8 cellular contexts compared by ENCODE assay signal in the genomic region with DNA sequence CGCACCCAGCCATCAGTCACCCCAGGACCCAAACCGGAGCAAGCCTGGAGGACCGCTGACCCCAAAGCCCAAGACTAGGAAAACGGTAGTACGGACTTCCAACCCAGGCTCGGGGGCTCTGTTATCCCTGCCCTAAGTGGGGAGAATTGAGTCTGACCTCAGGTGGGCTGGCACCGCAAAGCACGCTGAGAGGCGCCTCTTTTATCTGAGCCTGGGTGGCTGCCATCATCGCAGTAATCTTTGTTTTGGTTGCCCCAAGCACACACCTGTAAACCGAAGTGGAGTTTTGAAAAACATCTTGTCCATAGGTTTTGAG. TPM values are rescaled to one million over a fixed set of nuclear protein-coding genes. Genes with fewer than 3 reads are reported as not detected.
DNase-seq lines count a peak whose midpoint lies in the region; ATAC-seq and TF ChIP-seq lines count a peak whose summit lies in the region.

No MANE protein-coding gene starts in this region.

- H3K36me3 Mint-ChIP-seq in T-cell (no peaks in the 10 kb centered on the region), glutamatergic neuron (ENCODE audit: unreplicated experiment) (no peaks in the 10 kb centered on the region)

- ATAC-seq in GM19351 (IDR thresholded peaks at IDR 0.05; ENCODE audit: unreplicated experiment) (peak; percentile 0), T-cell (replicated peaks in 1 of 4) (no peak), HG02870 (IDR thresholded peaks at IDR 0.05; ENCODE audit: unreplicated experiment) (no peak)

- H3K27me3 Mint-ChIP-seq in T-cell (peaks cover 46 to 54% of the 10 kb centered on the region in 2 donors), glutamatergic neuron (ENCODE audit: unreplicated experiment) (peaks cover 3% of the 10 kb centered on the region)

- H3K4me3 Mint-ChIP-seq in T-cell: peak overlapping the region; percentile 32 to 62 (median 61)
- H3K4me3 Mint-ChIP-seq in glutamatergic neuron (ENCODE audit: unreplicated experiment): peak overlapping the region; percentile 79

- peaks cover 8 to 13% (median 10%) of the 10 kb centered on the region in 3 donors for H3K4me1 Mint-ChIP-seq in T-cell
- peaks cover 28% of the 10 kb centered on the region for H3K4me1 Mint-ChIP-seq in glutamatergic neuron (ENCODE audit: low read depth, unreplicated experiment)

- POLR2A ChIA-PET in T-cell (lab: Charles Lee): no interaction called here

- H3K27ac Mint-ChIP-seq in T-cell (no peak overlapping the region), glutamatergic neuron (ENCODE audit: unreplicated experiment) (peak overlapping the region; percentile 59)

- CTCF ChIA-PET in T-cell (lab: Charles Lee): no interaction called here

- H3K9me3 Mint-ChIP-seq in T-cell: no peaks in the 10 kb centered on the region
- H3K9me3 Mint-ChIP-seq in glutamatergic neuron (ENCODE audit: unreplicated experiment): peaks cover 9% of the 10 kb centered on the region

- H3K4me3 ChIP-seq in skin epidermis: peak overlapping the region; percentile 48 to 87 (median 80)

- H3K27ac ChIP-seq in skin epidermis: peak overlapping the region in 18 of 21 experiments; percentile 13 to 95 (median 88)

- DNase-seq in T-cell (no peak), glutamatergic neuron (no peak), NCI-H526 (lab: John Stamatoyannopoulos, UW) (no peak), NCI-H1694 (lab: John Stamatoyannopoulos, UW) (no peak)
- no peak for DNase-seq in activated effector memory CD4-positive, alpha-beta T cell treated with Interleukin-2 at 50 U/mL for 16 hours

- no peak for TF ChIP-seq CTCF in glutamatergic neuron (IDR thresholded peaks at IDR 0.05; ENCODE audit: partially characterized antibody, unreplicated experiment)

RNA-seq across cellular contexts. Expression of a gene that starts 0.9 kb away (rescaled TPM):
- total RNA-seq in T-cell: under 1 TPM in 4 of 5 donors, not detected in 1; 0.23 to 0.60 (median 0.27) TPM
- total RNA-seq in glutamatergic neuron (ENCODE audit: unreplicated experiment): 35.2 TPM

Comparison
In these comparisons a context has a peak if more than half of its experiments do, and no peak if none do; other contexts are left out.
1. RNA of a gene that starts 0.9 kb away (total RNA-seq): 35.2 TPM in glutamatergic neuron (single experiment); 0.23 to 0.60 TPM in T-cell; every median in the first group is over 10 times any median in the second.